Comparison of ENCODE assay signal across 30 cellular contexts in genomic region chr1:8607906-8608305, GRCh38.
"Had no signal": no experiment of that assay in that cellular context is flagged by ENCODE, and none has a peak within 500 bp of the region (broad histone marks: within the 10 kb centered on the region; RNA-seq: fewer than 3 reads in every experiment).

No MANE protein-coding gene starts in this region.

- H3K4me3 Mint-ChIP-seq: activated B cell treated with CpG ODN at 0.5 μM for 24 hours; activated CD4-positive, alpha-beta memory T cell treated with anti-CD3 and anti-CD28 coated beads for 36 hours; activated naive CD4-positive, alpha-beta T cell treated with anti-CD3 and anti-CD28 coated beads for 36 hours; activated naive CD8-positive, alpha-beta T cell treated with anti-CD3 and anti-CD28 coated beads for 36 hours; activated T-cell treated with anti-CD3 and anti-CD28 coated beads, Interleukin-2, amount 50 U/mL, for 4 hours; activated T-helper 1 cell treated with anti-CD3 and anti-CD28 coated beads, Interleukin-12 subunit alpha, Interleukin-12 subunit beta, Interleukin-2, Interleukin-4 antibody, amounts not matched to agents 30 ng/mL and 10 ng/mL and 1 ng/mL, durations not matched to agents 14 hours and 24 hours and 36 hours; central memory CD8-positive, alpha-beta T cell; T-helper 1 cell treated with Interleukin-12 subunit alpha and Interleukin-12 subunit beta and Interleukin-4 antibody, amounts not matched to agents 30 μg/mL and 1 μg/mL, for 36 hours; T-helper 2 cell treated with Interferon-gamma antibody and Interleukin-4, amounts not matched to agents 5 μg/mL and 100 μg/mL, for 36 hours had no signal

- H3K27ac ChIP-seq: cardiac muscle cell, Peyer's patch, SJSA1 had no signal

- DNase-seq: activated B cell treated with CpG ODN at 0.5 μM for 24 hours; activated CD4-positive, alpha-beta memory T cell treated with anti-CD3 and anti-CD28 coated beads for 36 hours; activated CD4-positive, alpha-beta T cell treated with anti-CD3 and anti-CD28 coated beads for 4 hours; activated CD4-positive, alpha-beta T cell treated with anti-CD3 and anti-CD28 coated beads, Interleukin-2, amount 50 U/mL, for 1 hour; activated CD4-positive, CD25-positive, alpha-beta regulatory T cell treated with anti-CD3 and anti-CD28 coated beads, Interleukin-2, amount 50 U/mL, for 72 hours; activated CD8-positive, alpha-beta memory T cell treated with anti-CD3 and anti-CD28 coated beads, Interleukin-2, amount 50 U/mL, for 4 hours; activated gamma-delta T cell treated with Interleukin-2 at 50 U/mL for 16 hours; activated naive CD4-positive, alpha-beta T cell treated with anti-CD3 and anti-CD28 coated beads for 36 hours; activated naive CD8-positive, alpha-beta T cell treated with anti-CD3 and anti-CD28 coated beads for 36 hours; activated T-cell treated with anti-CD3 and anti-CD28 coated beads for 4 hours; activated T-cell treated with anti-CD3 and anti-CD28 coated beads, Interleukin-2, amount 50 U/mL, for 4 hours; amniotic stem cell; aorta; Karpas-422; NCI-H1105 treated with DMSO at 0.1 percent for 48 hours; NCI-H1436; NCI-H1694; NCI-H1930; NCI-H345; NCI-H524 treated with DMSO at 0.1 percent for 48 hours; Peyer's patch; RPMI8226; SHP77 treated with DMSO at 0.1 percent for 48 hours; SK-N-SH had no signal

- H3K36me3 ChIP-seq: Peyer's patch, SJSA1 had no signal

- H3K9me2 ChIP-seq: SK-N-SH had no signal

- H3K9me3 Mint-ChIP-seq: activated B cell treated with CpG ODN at 0.5 μM for 24 hours; activated CD4-positive, alpha-beta memory T cell treated with anti-CD3 and anti-CD28 coated beads for 36 hours; activated naive CD4-positive, alpha-beta T cell treated with anti-CD3 and anti-CD28 coated beads for 36 hours; activated naive CD8-positive, alpha-beta T cell treated with anti-CD3 and anti-CD28 coated beads for 36 hours; activated T-cell treated with anti-CD3 and anti-CD28 coated beads, Interleukin-2, amount 50 U/mL, for 4 hours; activated T-helper 1 cell treated with anti-CD3 and anti-CD28 coated beads, Interleukin-12 subunit alpha, Interleukin-12 subunit beta, Interleukin-2, Interleukin-4 antibody, amounts not matched to agents 30 ng/mL and 10 ng/mL and 1 ng/mL, durations not matched to agents 14 hours and 24 hours and 36 hours; central memory CD8-positive, alpha-beta T cell; T-helper 1 cell treated with Interleukin-12 subunit alpha and Interleukin-12 subunit beta and Interleukin-4 antibody, amounts not matched to agents 30 μg/mL and 1 μg/mL, for 36 hours had no signal

- H3K27ac Mint-ChIP-seq: activated B cell treated with CpG ODN at 0.5 μM for 24 hours; activated CD4-positive, alpha-beta memory T cell treated with anti-CD3 and anti-CD28 coated beads for 36 hours; activated naive CD4-positive, alpha-beta T cell treated with anti-CD3 and anti-CD28 coated beads for 36 hours; activated naive CD8-positive, alpha-beta T cell treated with anti-CD3 and anti-CD28 coated beads for 36 hours; activated T-helper 1 cell treated with anti-CD3 and anti-CD28 coated beads, Interleukin-12 subunit alpha, Interleukin-12 subunit beta, Interleukin-2, Interleukin-4 antibody, amounts not matched to agents 30 ng/mL and 10 ng/mL and 1 ng/mL, durations not matched to agents 14 hours and 24 hours and 36 hours; T-helper 1 cell treated with Interleukin-12 subunit alpha and Interleukin-12 subunit beta and Interleukin-4 antibody, amounts not matched to agents 30 μg/mL and 1 μg/mL, for 36 hours; T-helper 2 cell treated with Interferon-gamma antibody and Interleukin-4, amounts not matched to agents 5 μg/mL and 100 μg/mL, for 36 hours had no signal

- H3K9ac ChIP-seq: SK-N-SH had no signal

- H3K27me3 Mint-ChIP-seq: activated B cell treated with CpG ODN at 0.5 μM for 24 hours; activated CD4-positive, alpha-beta memory T cell treated with anti-CD3 and anti-CD28 coated beads for 36 hours; activated naive CD8-positive, alpha-beta T cell treated with anti-CD3 and anti-CD28 coated beads for 36 hours; central memory CD8-positive, alpha-beta T cell had no signal

- ATAC-seq: activated T-cell treated with anti-CD3 and anti-CD28 coated beads, Interleukin-2, amount 50 U/mL, for 4 hours had no signal

- H3K9me3 ChIP-seq: Peyer's patch, SJSA1, SK-N-SH had no signal

- H3K4me3 ChIP-seq: cardiac muscle cell, Peyer's patch, SJSA1 had no signal

- H3K27me3 ChIP-seq: cardiac muscle cell, Peyer's patch, SJSA1 had no signal

- H3K4me2 ChIP-seq: SK-N-SH had no signal
